Comparison of ENCODE assay signal across 16 cellular contexts in genomic region chr14:88550078-88550477, GRCh38. TPM values are rescaled to one million over a fixed set of nuclear protein-coding genes. Genes with fewer than 3 reads are reported as not detected.
DNase-seq lines count a peak whose midpoint lies in the region; ATAC-seq and TF ChIP-seq lines count a peak whose summit lies in the region.
"Had no signal": no experiment of that assay in that cellular context is flagged by ENCODE, and none has a peak within 500 bp of the region (broad histone marks: within the 10 kb centered on the region; RNA-seq: fewer than 3 reads in every experiment).

No MANE protein-coding gene starts in this region.

- no peak overlapping the region for H2BK15ac ChIP-seq in IMR-90 (ENCODE audit: low read depth, low read length)

- no peaks in the 10 kb centered on the region for H3K27me3 Mint-ChIP-seq in Calu3 (ENCODE audit: unreplicated experiment)
- H3K27me3 Mint-ChIP-seq in activated T-helper 1 cell treated with anti-CD3 and anti-CD28 coated beads, Interleukin-12 subunit alpha, Interleukin-12 subunit beta, Interleukin-2, Interleukin-4 antibody, amounts not matched to agents 30 ng/mL and 10 ng/mL and 1 ng/mL, durations not matched to agents 14 hours and 24 hours and 36 hours (ENCODE audit: insufficient read depth) = peaks cover 26% of the 10 kb centered on the region
- peaks cover 25% of the 10 kb centered on the region for H3K27me3 Mint-ChIP-seq in activated T-helper 17 cell treated with anti-CD3 and anti-CD28 coated beads, Interleukin-2, amount 50 U/mL, for 72 hours

- H2BK120ac ChIP-seq in IMR-90 (ENCODE audit: low read depth, low read length) (no peak overlapping the region), trophoblast cell (ENCODE audit: insufficient read depth, low read length, poor library complexity) (peak overlapping the region; percentile 28)

- H3K27ac ChIP-seq in IMR-90 (ENCODE audit: insufficient read depth, low read length) (no peak overlapping the region), trophoblast cell (ENCODE audit: low read depth, low read length) (peak overlapping the region; percentile 14), testis (peak overlapping the region; percentile 14 to 79)
- H3K27ac ChIP-seq: C4-2B, HL-60 had no signal

- in situ Hi-C loops in IMR-90 (cut with MboI; ENCODE audit: low sequenced_read_pairs) = loop anchor here (10.0 kb wide), 2 partner anchors 165 to 355 kb away; partner anchors contain the start of gene SPATA7

- peaks cover 25% of the 10 kb centered on the region for H3K36me3 ChIP-seq in IMR-90 (ENCODE audit: control insufficient read depth, insufficient read depth, low read length)
- peaks cover 32 to 33% of the 10 kb centered on the region in 2 experiments for H3K36me3 ChIP-seq in trophoblast cell (ENCODE audit: control insufficient read depth in 1 of 2, insufficient read depth in 2 of 2, low read length in 2 of 2)
- no peaks in the 10 kb centered on the region for H3K36me3 ChIP-seq in testis (ENCODE audit: low read depth, missing control alignments)

- H4K8ac ChIP-seq in IMR-90 (ENCODE audit: low read depth in 2 of 2, low read length in 2 of 2) (no peak overlapping the region), trophoblast cell (ENCODE audit: low read depth, low read length) (peak overlapping the region; percentile 33)

- H3K4ac ChIP-seq in IMR-90 (ENCODE audit: low read depth, low read length) (no peak overlapping the region), trophoblast cell (ENCODE audit: low read depth, low read length) (peak overlapping the region; percentile 47)

- no peak overlapping the region for H2BK12ac ChIP-seq in trophoblast cell (ENCODE audit: low read length)

- no TSS peak for BruUV-seq in Calu3 (replicated peaks; lab: Mats Ljungman, UMichigan)
- BruUV-seq in IMR-90 (replicated peaks; lab: Mats Ljungman, UMichigan) = no TSS peak

- TF ChIP-seq POLR2A in IMR-90 (IDR thresholded peaks at IDR 0.05; ENCODE audit: low read depth, low read length) (no peak), testis (IDR thresholded peaks at IDR 0.05) (no peak)

- no peaks in the 10 kb centered on the region for H3K27me3 ChIP-seq in IMR-90 (ENCODE audit: control insufficient read depth, insufficient read depth, low read length)
- no peaks in the 10 kb centered on the region for H3K27me3 ChIP-seq in trophoblast cell (ENCODE audit: insufficient read depth, low read length)
- no peaks in the 10 kb centered on the region for H3K27me3 ChIP-seq in testis

- H3K18ac ChIP-seq in IMR-90 (ENCODE audit: low read depth, low read length) (no peak overlapping the region), trophoblast cell (ENCODE audit: low read length) (peak overlapping the region; percentile 61)

- no peak overlapping the region for H3K23ac ChIP-seq in IMR-90 (ENCODE audit: low read depth, low read length)
- no peak overlapping the region for H3K23ac ChIP-seq in trophoblast cell (ENCODE audit: low read length)

- peaks cover 25% of the 10 kb centered on the region for H3K4me1 Mint-ChIP-seq in Calu3 (ENCODE audit: low read depth, unreplicated experiment)
- H3K4me1 Mint-ChIP-seq in activated T-helper 1 cell treated with anti-CD3 and anti-CD28 coated beads, Interleukin-12 subunit alpha, Interleukin-12 subunit beta, Interleukin-2, Interleukin-4 antibody, amounts not matched to agents 30 ng/mL and 10 ng/mL and 1 ng/mL, durations not matched to agents 14 hours and 24 hours and 36 hours (ENCODE audit: low read depth) = peaks cover 11% of the 10 kb centered on the region
- H3K4me1 Mint-ChIP-seq in activated T-helper 17 cell treated with anti-CD3 and anti-CD28 coated beads, Interleukin-2, amount 50 U/mL, for 72 hours = peaks cover 8% of the 10 kb centered on the region

- peak overlapping the region; percentile 40 for H2AK9ac ChIP-seq in IMR-90 (replicated peaks; ENCODE audit: low read depth, low read length, poor library complexity)

- H3K4me2 ChIP-seq in IMR-90 (ENCODE audit: low read depth, low read length) (no peak overlapping the region), trophoblast cell (ENCODE audit: low read length) (no peak overlapping the region)

- H4K5ac ChIP-seq in IMR-90 (ENCODE audit: low read depth, low read length) = no peak overlapping the region

- H3K4me3 Mint-ChIP-seq in Calu3 (ENCODE audit: low read depth, unreplicated experiment) = peak overlapping the region; percentile 73
- no peak overlapping the region for H3K4me3 Mint-ChIP-seq in activated T-helper 1 cell treated with anti-CD3 and anti-CD28 coated beads, Interleukin-12 subunit alpha, Interleukin-12 subunit beta, Interleukin-2, Interleukin-4 antibody, amounts not matched to agents 30 ng/mL and 10 ng/mL and 1 ng/mL, durations not matched to agents 14 hours and 24 hours and 36 hours
- no peak overlapping the region for H3K4me3 Mint-ChIP-seq in activated T-helper 17 cell treated with anti-CD3 and anti-CD28 coated beads, Interleukin-2, amount 50 U/mL, for 72 hours
- H3K4me3 Mint-ChIP-seq: CD4-positive, alpha-beta T cell; H9 had no signal

- WGBS in IMR-90 (ENCODE audit: extremely low coverage in 2 of 2, insufficient read length in 1 of 2), 2 experiments = 98% methylated on average over 10 of the region's 15 CpGs; no CpG with 5 or more reads in 1 of the 2 experiments
- no CpG with 5 or more reads among the region's 15 CpGs for WGBS in trophoblast cell (ENCODE audit: extremely low coverage, insufficient coverage, insufficient read length)
- 66 to 71% methylated on average over 14 of the region's 15 CpGs for WGBS in testis, 2 donors

- H3K4me3 ChIP-seq in IMR-90 (ENCODE audit: insufficient read depth, low read depth, low read length) = no peak overlapping the region
- H3K4me3 ChIP-seq in trophoblast cell (ENCODE audit: low read depth, low read length) = no peak overlapping the region
- peak overlapping the region; percentile 55 to 70 for H3K4me3 ChIP-seq in testis
- H3K4me3 ChIP-seq: K562 had no signal

- H3K4me1 ChIP-seq in IMR-90 (ENCODE audit: control insufficient read depth, insufficient read depth, low read length) (peaks cover 4% of the 10 kb centered on the region; the same call in 1 of the 2 replicates), trophoblast cell (ENCODE audit: control insufficient read depth in 1 of 2, insufficient read depth in 2 of 2, low read length in 2 of 2) (peaks cover 6 to 7% of the 10 kb centered on the region in 2 experiments), testis (peaks cover 4% of the 10 kb centered on the region)

- no peaks in the 10 kb centered on the region; the same call in 1 of the 2 replicates for H3K9me1 ChIP-seq in IMR-90 (ENCODE audit: insufficient read depth, low read length)

- H2AFZ ChIP-seq in IMR-90 (replicated peaks; ENCODE audit: low read length, poor library complexity) = no peak overlapping the region
- no peak overlapping the region for H2AFZ ChIP-seq in trophoblast cell (ENCODE audit: insufficient read depth, low read length, poor library complexity)

- H2BK20ac ChIP-seq in IMR-90 (ENCODE audit: low read depth, low read length) = no peak overlapping the region

- no peak overlapping the region for H2AK5ac ChIP-seq in IMR-90 (ENCODE audit: low read depth, low read length)
- H2AK5ac ChIP-seq in trophoblast cell (ENCODE audit: low read length) = no peak overlapping the region

- H2BK5ac ChIP-seq in IMR-90 (ENCODE audit: low read depth, low read length, poor library complexity, severe bottlenecking) (no peak overlapping the region), trophoblast cell (ENCODE audit: low read depth, low read length, poor library complexity) (no peak overlapping the region)

- peaks cover 32 to 67% of the 10 kb centered on the region in 2 experiments for H3K79me1 ChIP-seq in IMR-90 (ENCODE audit: low read depth in 1 of 2, low read length in 2 of 2)
- peaks cover 9% of the 10 kb centered on the region for H3K79me1 ChIP-seq in trophoblast cell (ENCODE audit: low read length)

- no peak overlapping the region for H3K56ac ChIP-seq in IMR-90 (ENCODE audit: extremely low read depth, insufficient read depth, low read length)

- no peak for TF ChIP-seq RAD21 in IMR-90 (IDR thresholded peaks at IDR 0.05; ENCODE audit: low read length)

- TF ChIP-seq CTCF in Calu3 (IDR thresholded peaks at IDR 0.05; ENCODE audit: unreplicated experiment) (no peak), IMR-90 (conservative IDR thresholded peaks at IDR 0.05; ENCODE audit: low read depth, low read length) (no peak), testis (IDR thresholded peaks at IDR 0.05) (no peak)

- H3K9me3 ChIP-seq in IMR-90 (ENCODE audit: control insufficient read depth, insufficient read depth, low read length) (no peaks in the 10 kb centered on the region), trophoblast cell (ENCODE audit: insufficient read depth, low read depth, low read length) (no peaks in the 10 kb centered on the region), testis (no peaks in the 10 kb centered on the region)

- CTCF ChIA-PET in Calu3 (lab: Charles Lee) = no interaction called here
- CTCF ChIA-PET in IMR-90 (lab: Yijun Ruan, JAX) = no interaction called here

- H4K12ac ChIP-seq in trophoblast cell (ENCODE audit: low read depth, low read length) = no peak overlapping the region

- no peak overlapping the region for H4K91ac ChIP-seq in IMR-90 (ENCODE audit: insufficient read depth, low read depth, low read length)
- peak overlapping the region; percentile 25 for H4K91ac ChIP-seq in trophoblast cell (ENCODE audit: low read depth, low read length)

- H3K27ac Mint-ChIP-seq in Calu3 (ENCODE audit: unreplicated experiment) = no peak overlapping the region
- H3K27ac Mint-ChIP-seq in activated T-helper 1 cell treated with anti-CD3 and anti-CD28 coated beads, Interleukin-12 subunit alpha, Interleukin-12 subunit beta, Interleukin-2, Interleukin-4 antibody, amounts not matched to agents 30 ng/mL and 10 ng/mL and 1 ng/mL, durations not matched to agents 14 hours and 24 hours and 36 hours = no peak overlapping the region
- H3K27ac Mint-ChIP-seq in activated T-helper 17 cell treated with anti-CD3 and anti-CD28 coated beads, Interleukin-2, amount 50 U/mL, for 72 hours = no peak overlapping the region
- H3K27ac Mint-ChIP-seq: CD4-positive, alpha-beta T cell; H9 had no signal

- peaks cover 32% of the 10 kb centered on the region for H3K36me3 Mint-ChIP-seq in Calu3 (ENCODE audit: insufficient read depth, unreplicated experiment)
- H3K36me3 Mint-ChIP-seq in activated T-helper 1 cell treated with anti-CD3 and anti-CD28 coated beads, Interleukin-12 subunit alpha, Interleukin-12 subunit beta, Interleukin-2, Interleukin-4 antibody, amounts not matched to agents 30 ng/mL and 10 ng/mL and 1 ng/mL, durations not matched to agents 14 hours and 24 hours and 36 hours (ENCODE audit: low read depth) = peaks cover 2% of the 10 kb centered on the region
- peaks cover 6% of the 10 kb centered on the region for H3K36me3 Mint-ChIP-seq in activated T-helper 17 cell treated with anti-CD3 and anti-CD28 coated beads, Interleukin-2, amount 50 U/mL, for 72 hours (ENCODE audit: low read depth)

- dilution Hi-C loops in IMR-90 (cut with HindIII; ENCODE audit: low sequenced_read_pairs, unreplicated experiment) = no loop called here

- H3K9ac ChIP-seq in IMR-90 (ENCODE audit: low read depth, low read length) (no peak overlapping the region), trophoblast cell (ENCODE audit: low read length) (no peak overlapping the region)

- intact Hi-C loops in Calu3 (cut with micrococcal nuclease; ENCODE audit: unreplicated experiment) = loop anchor here (2.0 to 5.0 kb wide), 2 partner anchors 57 to 363 kb away; no protein-coding TSS in a partner anchor
- intact Hi-C loops in IMR-90 (cut with micrococcal nuclease) = no loop called here
- intact Hi-C loops in testis (cut with DNase I; ENCODE audit: low total_unique reads) = loop anchor here (10.0 kb wide), 2 partner anchors 55 to 165 kb away; partner anchors contain the start of gene SPATA7
- intact Hi-C loops in activated T-helper 1 cell treated with anti-CD3 and anti-CD28 coated beads, Interleukin-12 subunit alpha, Interleukin-12 subunit beta, Interleukin-2, Interleukin-4 antibody, amounts not matched to agents 30 ng/mL and 10 ng/mL and 1 ng/mL, durations not matched to agents 14 hours and 24 hours and 36 hours (cut with micrococcal nuclease) = no loop called here

- ATAC-seq in IMR-90 (ENCODE audit: low read depth) = no peak
- ATAC-seq in activated T-helper 17 cell treated with anti-CD3 and anti-CD28 coated beads, Interleukin-2, amount 50 U/mL, for 72 hours (replicated peaks) = no peak
- no peak for ATAC-seq in HG02610 (IDR thresholded peaks at IDR 0.05; ENCODE audit: unreplicated experiment)
- ATAC-seq: K562 had no signal

- no peak for DNase-seq in Calu3
- DNase-seq in IMR-90 = no peak
- DNase-seq in trophoblast cell = peak in 1 of 2 donors; percentile 37
- peak; percentile 26 for DNase-seq in testis
- DNase-seq in activated T-helper 1 cell treated with anti-CD3 and anti-CD28 coated beads, Interleukin-12 subunit alpha, Interleukin-12 subunit beta, Interleukin-2, Interleukin-4 antibody, amounts not matched to agents 30 ng/mL and 10 ng/mL and 1 ng/mL, durations not matched to agents 14 hours and 24 hours and 36 hours (ENCODE audit: low spot score) = no peak
- DNase-seq: AML-193; CD4-positive, alpha-beta T cell; DMS79 treated with DMSO at 0.1 percent for 48 hours; GF-D8; GOT3; H9 had no signal

- peaks cover 43% of the 10 kb centered on the region; the same call in 1 of the 2 replicates for H4K20me1 ChIP-seq in IMR-90 (ENCODE audit: insufficient read depth, low read length)

- peaks cover 5% of the 10 kb centered on the region for H3K79me2 ChIP-seq in trophoblast cell (ENCODE audit: control insufficient read depth, insufficient read depth, low read length, poor library complexity)

- no peaks in the 10 kb centered on the region for H3K9me3 Mint-ChIP-seq in Calu3 (ENCODE audit: low read depth, unreplicated experiment)
- H3K9me3 Mint-ChIP-seq in activated T-helper 1 cell treated with anti-CD3 and anti-CD28 coated beads, Interleukin-12 subunit alpha, Interleukin-12 subunit beta, Interleukin-2, Interleukin-4 antibody, amounts not matched to agents 30 ng/mL and 10 ng/mL and 1 ng/mL, durations not matched to agents 14 hours and 24 hours and 36 hours = no peaks in the 10 kb centered on the region
- no peaks in the 10 kb centered on the region for H3K9me3 Mint-ChIP-seq in activated T-helper 17 cell treated with anti-CD3 and anti-CD28 coated beads, Interleukin-2, amount 50 U/mL, for 72 hours
- H3K9me3 Mint-ChIP-seq: CD4-positive, alpha-beta T cell; H9 had no signal

- H3K14ac ChIP-seq in IMR-90 (replicated peaks; ENCODE audit: low read depth, low read length) (no peak overlapping the region), trophoblast cell (ENCODE audit: low read length) (no peak overlapping the region)

- POLR2A ChIA-PET in IMR-90 (lab: Charles Lee; ENCODE audit: unreplicated experiment) = no interaction called here

RNA-seq across cellular contexts. Expression of gene PTPN21, which starts 4.7 kb away (rescaled TPM):
- 10.0 and 10.6 TPM in 2 replicates for total RNA-seq in Calu3 (2022)
- 10.4 and 11.4 TPM in 2 replicates for total RNA-seq in IMR-90 (2012; rRNA removed)
- polyA plus RNA-seq in IMR-90 (2012; rRNA removed) = 10.1 and 10.7 TPM in 2 replicates
- polyA plus RNA-seq in IMR-90 (2012; cell fraction: cytosol; rRNA removed) = 4.5 and 6.3 TPM in 2 replicates
- 17.6 and 21.1 TPM in 2 replicates for polyA plus RNA-seq in IMR-90 (2012; cell fraction: nucleus; rRNA removed; ENCODE audit: low replicate concordance)
- polyA plus RNA-seq in trophoblast cell (2013) = 119 and 131 TPM in 2 replicates
- 10 to 100 TPM; 47.2 to 58.6 TPM for total RNA-seq in testis
- 51.6 TPM for polyA plus RNA-seq in testis (ENCODE audit: insufficient read depth, low read depth, low replicate concordance)
- 0.07 and 0.31 TPM in 2 replicates for total RNA-seq in activated T-helper 1 cell treated with anti-CD3 and anti-CD28 coated beads, Interleukin-12 subunit alpha, Interleukin-12 subunit beta, Interleukin-2, Interleukin-4 antibody, amounts not matched to agents 30 ng/mL and 10 ng/mL and 1 ng/mL, durations not matched to agents 14 hours and 24 hours and 36 hours
- not detected for total RNA-seq in activated T-helper 17 cell treated with anti-CD3 and anti-CD28 coated beads, Interleukin-2, amount 50 U/mL, for 72 hours
- total RNA-seq: CD4-positive, alpha-beta T cell had no signal

RNA-seq across cellular contexts. Expression of gene ZC3H14, which starts 12.8 kb away (rescaled TPM):
- total RNA-seq in Calu3 (2022) = 58.5 and 69.3 TPM in 2 replicates
- 103 and 111 TPM in 2 replicates for total RNA-seq in IMR-90 (2012; rRNA removed)
- 62.4 and 72.5 TPM in 2 replicates for polyA plus RNA-seq in IMR-90 (2012; rRNA removed)
- 32.8 and 47.4 TPM in 2 replicates for polyA plus RNA-seq in IMR-90 (2012; cell fraction: cytosol; rRNA removed)
- 22.3 and 96.8 TPM in 2 replicates for polyA plus RNA-seq in IMR-90 (2012; cell fraction: nucleus; rRNA removed; ENCODE audit: low replicate concordance)
- polyA plus RNA-seq in trophoblast cell (2013) = 92.2 and 93.7 TPM in 2 replicates
- total RNA-seq in testis = 100 to 1,000 TPM; 208 to 253 TPM
- polyA plus RNA-seq in testis (ENCODE audit: insufficient read depth, low read depth, low replicate concordance) = 354 TPM
- total RNA-seq in activated T-helper 1 cell treated with anti-CD3 and anti-CD28 coated beads, Interleukin-12 subunit alpha, Interleukin-12 subunit beta, Interleukin-2, Interleukin-4 antibody, amounts not matched to agents 30 ng/mL and 10 ng/mL and 1 ng/mL, durations not matched to agents 14 hours and 24 hours and 36 hours = 61.0 and 65.5 TPM in 2 replicates
- 10 to 100 TPM; 33.5 to 48.3 TPM for total RNA-seq in activated T-helper 17 cell treated with anti-CD3 and anti-CD28 coated beads, Interleukin-2, amount 50 U/mL, for 72 hours

Comparison
In these comparisons a context has a peak if more than half of its experiments do, and no peak if none do; other contexts are left out.
1. H3K4me3 ChIP-seq: peak in testis (2 of 2); none in IMR-90 (single experiment) and trophoblast cell (single experiment).
2. intact Hi-C loops: an anchor here in Calu3 (2.0 to 5.0 kb wide) and testis (10.0 kb wide); none called in IMR-90 and activated T-helper 1 cell treated with anti-CD3 and anti-CD28 coated beads, Interleukin-12 subunit alpha, Interleukin-12 subunit beta, Interleukin-2, Interleukin-4 antibody, amounts not matched to agents 30 ng/mL and 10 ng/mL and 1 ng/mL, durations not matched to agents 14 hours and 24 hours and 36 hours.